ENCODE assay signal across 14 cellular contexts in the genomic region with DNA sequence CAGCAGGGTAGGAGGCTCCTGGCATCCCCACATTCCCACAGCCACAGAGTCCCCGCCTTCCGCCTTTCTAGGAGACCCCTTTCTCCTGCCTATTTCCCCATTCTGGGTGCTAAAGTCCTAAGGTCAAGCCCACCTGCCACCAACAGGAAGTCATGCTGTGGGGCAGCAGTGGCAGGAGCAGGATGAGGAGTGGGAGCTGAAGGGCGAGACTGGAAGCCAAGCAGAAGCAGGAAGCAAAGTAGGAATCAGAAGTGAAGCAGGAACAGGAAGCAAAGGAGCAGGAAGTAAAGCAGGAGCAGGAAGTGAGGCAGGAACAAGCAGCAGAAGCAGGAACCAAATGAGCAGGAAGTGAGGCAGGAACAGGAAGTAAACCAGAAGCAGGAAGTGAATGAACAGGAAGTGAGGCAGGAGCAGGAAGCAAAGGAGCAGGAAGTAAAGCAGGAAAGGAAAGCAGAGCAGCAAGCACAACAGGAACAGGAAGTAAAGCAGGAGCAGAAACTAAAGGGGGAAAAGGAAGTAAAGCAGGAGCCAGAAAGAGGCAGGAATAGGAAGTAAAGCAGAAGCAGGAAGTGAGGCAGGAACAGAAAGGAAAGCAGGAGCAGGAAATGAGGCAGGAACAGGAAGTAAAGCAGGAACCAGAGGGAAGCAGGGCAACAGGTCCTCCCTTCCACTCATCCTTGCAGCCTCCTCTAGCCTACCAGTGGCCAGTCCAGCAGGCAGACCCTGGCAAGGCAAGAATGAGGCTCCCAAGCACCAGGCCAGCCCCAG. TPM values are rescaled to one million over a fixed set of nuclear protein-coding genes. Genes with fewer than 3 reads are reported as not detected.
DNase-seq lines count a peak whose midpoint lies in the region; ATAC-seq and TF ChIP-seq lines count a peak whose summit lies in the region.
"Had no signal": no experiment of that assay in that cellular context is flagged by ENCODE, and none has a peak within 500 bp of the region (broad histone marks: within the 10 kb centered on the region; RNA-seq: fewer than 3 reads in every experiment).

No MANE protein-coding gene starts in this region.

- H3K4me1 ChIP-seq in CD8-positive, alpha-beta memory T cell (ENCODE audit: insufficient read depth, low read length), result peaks cover 9% of the 10 kb centered on the region
- H3K4me1 ChIP-seq: gastrocnemius medialis, SJSA1 had no signal

- H3K27ac ChIP-seq in CD8-positive, alpha-beta memory T cell (ENCODE audit: low read depth, low read length), result peak overlapping the region; percentile 28
- H3K27ac ChIP-seq: dorsolateral prefrontal cortex, gastrocnemius medialis, SJSA1 had no signal

- ATAC-seq in activated T-helper 17 cell treated with anti-CD3 and anti-CD28 coated beads, Interleukin-2, amount 50 U/mL, for 72 hours (replicated peaks), result no peak
- ATAC-seq in natural killer cell (no peak), HG02798 (IDR thresholded peaks at IDR 0.05; ENCODE audit: poor library complexity, unreplicated experiment) (no peak)
- ATAC-seq: activated CD4-positive, CD25-positive, alpha-beta regulatory T cell treated with anti-CD3 and anti-CD28 coated beads, Interleukin-2, amount 50 U/mL, for 24 hours; gastrocnemius medialis had no signal

- peaks cover 0 to 3% of the 10 kb centered on the region in 2 donors for H3K27me3 Mint-ChIP-seq in CD8-positive, alpha-beta memory T cell
- H3K27me3 Mint-ChIP-seq in IgD-negative memory B cell (no peaks in the 10 kb centered on the region), natural killer cell (ENCODE audit: low read depth in 2 of 2) (peaks cover 0 to 6% of the 10 kb centered on the region in 2 donors)
- no peaks in the 10 kb centered on the region for H3K27me3 Mint-ChIP-seq in activated T-helper 17 cell treated with anti-CD3 and anti-CD28 coated beads, Interleukin-2, amount 50 U/mL, for 72 hours

- no peaks in the 10 kb centered on the region for H3K27me3 ChIP-seq in CD8-positive, alpha-beta memory T cell (ENCODE audit: insufficient read depth, low read length, poor library complexity, severe bottlenecking)
- H3K27me3 ChIP-seq: SJSA1 had no signal

- H3K9me3 Mint-ChIP-seq in CD8-positive, alpha-beta memory T cell, result peaks cover 0 to 13% (median 9%) of the 10 kb centered on the region in 5 donors
- H3K9me3 Mint-ChIP-seq in IgD-negative memory B cell, result peaks cover 2 to 9% (median 5%) of the 10 kb centered on the region in 3 donors
- peaks cover 7% of the 10 kb centered on the region for H3K9me3 Mint-ChIP-seq in activated T-helper 17 cell treated with anti-CD3 and anti-CD28 coated beads, Interleukin-2, amount 50 U/mL, for 72 hours
- peaks cover 5 to 6% of the 10 kb centered on the region in 2 donors for H3K9me3 Mint-ChIP-seq in natural killer cell

- H3K4me1 Mint-ChIP-seq in CD8-positive, alpha-beta memory T cell, result peaks cover 9 to 18% (median 10%) of the 10 kb centered on the region in 3 donors
- H3K4me1 Mint-ChIP-seq in IgD-negative memory B cell, result peaks cover 7 to 11% (median 9%) of the 10 kb centered on the region in 3 donors
- H3K4me1 Mint-ChIP-seq in activated T-helper 17 cell treated with anti-CD3 and anti-CD28 coated beads, Interleukin-2, amount 50 U/mL, for 72 hours, result peaks cover 7% of the 10 kb centered on the region
- H3K4me1 Mint-ChIP-seq in natural killer cell, result peaks cover 8 to 17% of the 10 kb centered on the region in 2 donors

- DNase-seq in CD8-positive, alpha-beta memory T cell, result peak in 1 of 5 donors; percentile 20
- DNase-seq in natural killer cell, result no peak
- no peak for DNase-seq in KG1 (lab: John Stamatoyannopoulos, UW)
- DNase-seq in NCI-H1048 (lab: John Stamatoyannopoulos, UW), result no peak
- DNase-seq: amniotic stem cell, gastrocnemius medialis, kidney glomerular epithelial cell, NCI-H510A had no signal

- H3K4me3 ChIP-seq in CD8-positive, alpha-beta memory T cell (ENCODE audit: low read length), result peak overlapping the region; percentile 42
- H3K4me3 ChIP-seq: dorsolateral prefrontal cortex, gastrocnemius medialis, SJSA1 had no signal

- CTCF ChIA-PET in CD8-positive, alpha-beta memory T cell (lab: Charles Lee), result no interaction called here

- POLR2A ChIA-PET in CD8-positive, alpha-beta memory T cell (lab: Charles Lee), result no interaction called here

- peaks cover 11% of the 10 kb centered on the region for H3K9me3 ChIP-seq in CD8-positive, alpha-beta memory T cell (ENCODE audit: low read length)
- H3K9me3 ChIP-seq: gastrocnemius medialis had no signal

- no peak for TF ChIP-seq CTCF in natural killer cell (IDR thresholded peaks at IDR 0.05)

- intact Hi-C loops in natural killer cell (cut with micrococcal nuclease), result no loop called here

- peak overlapping the region in 6 of 7 donors; percentile 16 to 55 (median 40) for H3K4me3 Mint-ChIP-seq in CD8-positive, alpha-beta memory T cell
- H3K4me3 Mint-ChIP-seq in IgD-negative memory B cell (peak overlapping the region in 1 of 4 donors; percentile 0), natural killer cell (peak overlapping the region; percentile 29)
- peak overlapping the region; percentile 49 for H3K4me3 Mint-ChIP-seq in activated T-helper 17 cell treated with anti-CD3 and anti-CD28 coated beads, Interleukin-2, amount 50 U/mL, for 72 hours

- peak overlapping the region; percentile 9 to 93 (median 89) for H3K27ac Mint-ChIP-seq in CD8-positive, alpha-beta memory T cell
- peak overlapping the region in 2 of 3 donors; percentile 84 to 98 for H3K27ac Mint-ChIP-seq in IgD-negative memory B cell
- peak overlapping the region; percentile 86 for H3K27ac Mint-ChIP-seq in activated T-helper 17 cell treated with anti-CD3 and anti-CD28 coated beads, Interleukin-2, amount 50 U/mL, for 72 hours
- H3K27ac Mint-ChIP-seq in natural killer cell, result peak overlapping the region; percentile 79 to 80

- peaks cover 0 to 6% (median 4%) of the 10 kb centered on the region in 3 donors for H3K36me3 Mint-ChIP-seq in CD8-positive, alpha-beta memory T cell
- H3K36me3 Mint-ChIP-seq in IgD-negative memory B cell (no peaks in the 10 kb centered on the region), natural killer cell (peaks cover 8% of the 10 kb centered on the region)
- H3K36me3 Mint-ChIP-seq in activated T-helper 17 cell treated with anti-CD3 and anti-CD28 coated beads, Interleukin-2, amount 50 U/mL, for 72 hours (ENCODE audit: low read depth), result no peaks in the 10 kb centered on the region

- H3K36me3 ChIP-seq in CD8-positive, alpha-beta memory T cell (ENCODE audit: insufficient read depth, low read length), result no peaks in the 10 kb centered on the region
- H3K36me3 ChIP-seq: gastrocnemius medialis, SJSA1 had no signal

RNA-seq across cellular contexts. Expression of a gene that starts 38.3 kb away (rescaled TPM):
- not detected for total RNA-seq in CD8-positive, alpha-beta memory T cell
- not detected for polyA plus RNA-seq in CD8-positive, alpha-beta memory T cell
- not detected for polyA plus RNA-seq in IgD-negative memory B cell
- under 1 TPM in 1 of 2 donors, not detected in 1; 0.29 TPM for total RNA-seq in activated T-helper 17 cell treated with anti-CD3 and anti-CD28 coated beads, Interleukin-2, amount 50 U/mL, for 72 hours
- total RNA-seq in natural killer cell, result not detected
